ENCODE assay signal across 12 cellular contexts in the genomic region with DNA sequence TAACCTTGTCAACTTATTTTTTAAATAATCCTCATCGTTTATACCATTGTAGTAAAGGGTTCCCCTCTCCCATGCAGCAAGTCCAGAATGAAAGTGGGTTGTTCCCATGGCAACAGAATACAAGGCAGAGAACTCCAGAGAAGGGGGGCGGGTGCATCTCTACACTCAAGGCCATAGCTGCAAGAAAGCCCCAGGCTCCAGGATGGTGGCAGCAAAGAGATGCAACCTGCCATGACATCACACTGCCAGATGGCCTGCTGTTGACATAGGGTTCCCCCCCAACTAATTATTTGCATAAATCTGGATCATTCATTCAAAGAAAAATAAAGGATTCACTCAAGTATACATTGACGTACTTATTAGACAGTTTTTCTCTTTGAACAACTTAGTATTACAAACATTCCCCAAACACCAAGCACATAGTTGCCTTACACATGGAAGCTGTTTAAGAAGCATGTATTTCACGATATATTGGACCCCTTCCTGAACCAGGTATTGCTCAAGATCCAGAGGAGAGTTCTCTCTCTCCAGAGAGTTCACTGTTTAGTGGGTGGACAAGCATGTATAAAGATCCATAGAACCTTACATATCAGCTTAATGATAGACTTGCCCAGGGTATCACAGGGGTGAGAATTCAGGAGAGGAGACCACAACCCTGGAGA.
DNase-seq lines count a peak whose midpoint lies in the region; ATAC-seq, FAIRE-seq and TF ChIP-seq lines count a peak whose summit lies in the region.
"Had no signal": no experiment of that assay in that cellular context is flagged by ENCODE, and none has a peak within 500 bp of the region (broad histone marks: within the 10 kb centered on the region; RNA-seq: fewer than 3 reads in every experiment).

No MANE protein-coding gene starts in this region.

- no peaks in the 10 kb centered on the region for H3K27me3 ChIP-seq in WERI-Rb-1 (ENCODE audit: insufficient read depth, low read depth, severe bottlenecking)

- TF ChIP-seq CTCF in WERI-Rb-1 (IDR thresholded peaks at IDR 0.05; ENCODE audit: low read depth, low read length), result no peak
- no peak for TF ChIP-seq CTCF in D721Med (IDR thresholded peaks at IDR 0.05; ENCODE audit: insufficient read depth, missing control alignments)

- H3K27ac ChIP-seq in WERI-Rb-1, result no peak overlapping the region
- H3K27ac ChIP-seq: KMS-11 had no signal

- H3K27me3 Mint-ChIP-seq in memory B cell, result peaks cover 9% of the 10 kb centered on the region
- peaks cover 19% of the 10 kb centered on the region for H3K27me3 Mint-ChIP-seq in activated naive CD4-positive, alpha-beta T cell treated with anti-CD3 and anti-CD28 coated beads, Interleukin-2, amount 10 ng/mL, durations not matched to agents 7 days and 5 days

- peaks cover 10% of the 10 kb centered on the region for H3K4me1 Mint-ChIP-seq in memory B cell
- H3K4me1 Mint-ChIP-seq in activated naive CD4-positive, alpha-beta T cell treated with anti-CD3 and anti-CD28 coated beads, Interleukin-2, amount 10 ng/mL, durations not matched to agents 7 days and 5 days, result peaks cover 15% of the 10 kb centered on the region

- H3K4me3 ChIP-seq in WERI-Rb-1 (ENCODE audit: low read depth, low read length), result no peak overlapping the region

- no peaks in the 10 kb centered on the region for H3K9me3 Mint-ChIP-seq in memory B cell
- H3K9me3 Mint-ChIP-seq in activated naive CD4-positive, alpha-beta T cell treated with anti-CD3 and anti-CD28 coated beads, Interleukin-2, amount 10 ng/mL, durations not matched to agents 7 days and 5 days, result no peaks in the 10 kb centered on the region
- H3K9me3 Mint-ChIP-seq: activated B cell treated with CpG ODN at 0.5 μM for 24 hours had no signal

- no peak overlapping the region for H3K27ac Mint-ChIP-seq in memory B cell
- no peak overlapping the region for H3K27ac Mint-ChIP-seq in activated naive CD4-positive, alpha-beta T cell treated with anti-CD3 and anti-CD28 coated beads, Interleukin-2, amount 10 ng/mL, durations not matched to agents 7 days and 5 days
- H3K27ac Mint-ChIP-seq: activated B cell treated with CpG ODN at 0.5 μM for 24 hours had no signal

- no peak for FAIRE-seq in D721Med (lab: Jason Lieb, UNC)

- CTCF ChIA-PET in activated naive CD4-positive, alpha-beta T cell treated with anti-CD3 and anti-CD28 coated beads, Interleukin-2, amount 10 ng/mL, durations not matched to agents 7 days and 5 days (lab: Charles Lee), result no interaction called here

- DNase-seq in DMS53 treated with DMSO at 0.1 percent for 48 hours (lab: John Stamatoyannopoulos, UW; ENCODE audit: unreplicated experiment), result peak; percentile 10
- peak; percentile 43 for DNase-seq in NCI-H1092 (lab: John Stamatoyannopoulos, UW)
- DNase-seq in WERI-Rb-1, result peak; percentile 57
- no peak for DNase-seq in memory B cell (ENCODE audit: low spot score in 2 of 2)
- no peak for DNase-seq in activated naive CD4-positive, alpha-beta T cell treated with anti-CD3 and anti-CD28 coated beads, Interleukin-2, amount 10 ng/mL, durations not matched to agents 7 days and 5 days
- DNase-seq in D721Med (ENCODE audit: insufficient read length, low spot score), result no peak
- DNase-seq: activated B cell treated with CpG ODN at 0.5 μM for 24 hours; activated naive CD4-positive, alpha-beta T cell treated with Interleukin-2 at 50 U/mL for 16 hours; Calu3 had no signal

- ATAC-seq in memory B cell (ENCODE audit: low read depth), result peak; percentile 24
- ATAC-seq in GM19397 (IDR thresholded peaks at IDR 0.05; ENCODE audit: unreplicated experiment), result no peak
- no peak for ATAC-seq in HG02642 (IDR thresholded peaks at IDR 0.05; ENCODE audit: poor library complexity, unreplicated experiment)

- no peak overlapping the region for H3K4me3 Mint-ChIP-seq in memory B cell
- H3K4me3 Mint-ChIP-seq in activated naive CD4-positive, alpha-beta T cell treated with anti-CD3 and anti-CD28 coated beads, Interleukin-2, amount 10 ng/mL, durations not matched to agents 7 days and 5 days, result no peak overlapping the region
- H3K4me3 Mint-ChIP-seq: activated B cell treated with CpG ODN at 0.5 μM for 24 hours had no signal

- H3K36me3 ChIP-seq in WERI-Rb-1, result no peaks in the 10 kb centered on the region

- H3K9me3 ChIP-seq in WERI-Rb-1 (ENCODE audit: severe bottlenecking), result no peaks in the 10 kb centered on the region

- H3K36me3 Mint-ChIP-seq in memory B cell, result no peaks in the 10 kb centered on the region
- H3K36me3 Mint-ChIP-seq in activated naive CD4-positive, alpha-beta T cell treated with anti-CD3 and anti-CD28 coated beads, Interleukin-2, amount 10 ng/mL, durations not matched to agents 7 days and 5 days, result no peaks in the 10 kb centered on the region

Comparison
In these comparisons a context has a peak if more than half of its experiments do, and no peak if none do; other contexts are left out.
1. DNase-seq: peak in DMS53 treated with DMSO at 0.1 percent for 48 hours (single experiment), NCI-H1092 (single experiment) and WERI-Rb-1 (single experiment); none in memory B cell (0 of 2), activated naive CD4-positive, alpha-beta T cell treated with anti-CD3 and anti-CD28 coated beads, Interleukin-2, amount 10 ng/mL, durations not matched to agents 7 days and 5 days (single experiment) and D721Med (single experiment).